1 cellular context compared by ENCODE assay signal in the genomic region with DNA sequence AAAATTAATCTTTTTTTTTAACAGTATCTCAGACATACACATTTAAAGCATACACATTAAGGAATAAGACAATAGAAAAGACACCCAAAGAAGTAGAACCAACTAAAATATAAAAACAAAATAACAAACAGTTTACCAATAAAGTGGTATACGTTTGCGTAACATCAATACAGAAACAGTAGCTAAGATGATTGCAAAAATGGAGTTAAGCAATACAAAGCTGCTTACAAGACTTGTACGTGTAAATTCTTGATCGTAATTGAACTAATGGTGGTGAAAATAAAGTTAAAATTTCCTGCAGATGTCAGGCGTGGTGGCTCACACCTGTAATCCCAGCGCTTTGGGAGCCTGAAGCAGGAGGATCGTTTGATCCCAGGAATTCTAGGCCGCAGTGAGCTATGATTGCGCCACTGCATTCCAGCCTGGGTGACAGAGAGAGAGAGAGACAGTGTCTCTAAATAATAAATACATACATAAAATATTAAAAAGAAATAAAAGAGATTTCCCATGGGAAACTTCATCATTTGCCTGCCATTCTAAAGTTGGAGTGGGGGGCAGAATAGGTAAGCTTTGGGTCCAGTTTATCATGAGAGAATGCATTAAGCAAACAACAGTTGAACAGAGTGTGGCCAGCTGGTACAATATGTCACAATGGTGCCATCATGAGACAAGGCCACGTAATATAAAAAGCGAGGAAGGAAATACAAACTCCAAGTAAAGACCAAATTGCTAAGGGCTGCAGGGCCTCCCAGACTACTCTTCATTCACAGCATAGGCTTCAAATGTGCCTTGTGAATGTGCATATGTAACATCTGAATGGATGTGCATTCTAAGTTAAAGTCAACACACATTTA.
TF ChIP-seq lines count a peak whose summit lies in the region.

No MANE protein-coding gene starts in this region.

TF ChIP-seq in HCT116, 20 proteins besides CTCF, POLR2A, EP300 and RAD21 (continued from another document):
- TF ChIP-seq ZNF274 (IDR thresholded peaks at IDR 0.05; ENCODE audit: low read depth, low read length), result no peak
- no peak for TF ChIP-seq ZFX (IDR thresholded peaks at IDR 0.05)
- no peak for TF ChIP-seq ELF1 (IDR thresholded peaks at IDR 0.05; ENCODE audit: borderline replicate concordance, low read depth)
- no peak for TF ChIP-seq CBX3 (IDR thresholded peaks at IDR 0.05; ENCODE audit: low read depth)
- TF ChIP-seq SRF (IDR thresholded peaks at IDR 0.05; ENCODE audit: low read depth), result no peak
- no peak for TF ChIP-seq JUND (IDR thresholded peaks at IDR 0.05)
- no peak for TF ChIP-seq EGR1 (IDR thresholded peaks at IDR 0.05; ENCODE audit: low read depth)
- TF ChIP-seq EZH2 (IDR thresholded peaks at IDR 0.05), result no peak
- TF ChIP-seq, protein P1, sequence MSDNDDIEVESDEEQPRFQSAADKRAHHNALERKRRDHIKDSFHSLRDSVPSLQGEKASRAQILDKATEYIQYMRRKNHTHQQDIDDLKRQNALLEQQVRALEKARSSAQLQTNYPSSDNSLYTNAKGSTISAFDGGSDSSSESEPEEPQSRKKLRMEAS (IDR thresholded peaks at IDR 0.05), result no peak
